In genomic region chr18:21073180-21073579, GRCh38 we compare ENCODE assay signal across 19 cellular contexts. TPM values are rescaled to one million over a fixed set of nuclear protein-coding genes. Genes with fewer than 3 reads are reported as not detected.
A peak's percentile ranks its signal among the peaks of the same experiment; 100 is the strongest.
DNase-seq lines count a peak whose midpoint lies in the region; ATAC-seq and TF ChIP-seq lines count a peak whose summit lies in the region.
"Had no signal": no experiment of that assay in that cellular context is flagged by ENCODE, and none has a peak within 500 bp of the region (broad histone marks: within the 10 kb centered on the region; RNA-seq: fewer than 3 reads in every experiment).

No MANE protein-coding gene starts in this region.

- TF ChIP-seq POLR2A in body of pancreas (IDR thresholded peaks at IDR 0.05) = no peak

- H3K27ac Mint-ChIP-seq in activated naive CD4-positive, alpha-beta T cell treated with anti-CD3 and anti-CD28 coated beads, Interleukin-2, amount 50 U/mL, for 24 hours = peak overlapping the region; percentile 19
- H3K27ac Mint-ChIP-seq in memory B cell (peak overlapping the region; percentile 8), progenitor cell of endocrine pancreas (peak overlapping the region; percentile 2)
- H3K27ac Mint-ChIP-seq: HFFc6 had no signal

- intact Hi-C loops in body of pancreas (cut with DNase I) = no loop called here

- H3K4me3 ChIP-seq in body of pancreas = no peak overlapping the region

- peaks cover 77% of the 10 kb centered on the region for H3K4me1 Mint-ChIP-seq in activated naive CD4-positive, alpha-beta T cell treated with anti-CD3 and anti-CD28 coated beads, Interleukin-2, amount 50 U/mL, for 24 hours
- H3K4me1 Mint-ChIP-seq in memory B cell (peaks cover 35% of the 10 kb centered on the region), progenitor cell of endocrine pancreas (ENCODE audit: low read depth) (peaks cover 18% of the 10 kb centered on the region)

- no peaks in the 10 kb centered on the region for H3K27me3 Mint-ChIP-seq in activated naive CD4-positive, alpha-beta T cell treated with anti-CD3 and anti-CD28 coated beads, Interleukin-2, amount 50 U/mL, for 24 hours
- H3K27me3 Mint-ChIP-seq in memory B cell (no peaks in the 10 kb centered on the region), progenitor cell of endocrine pancreas (no peaks in the 10 kb centered on the region)

- no peak for DNase-seq in activated naive CD4-positive, alpha-beta T cell treated with Interleukin-2 at 50 U/mL for 16 hours
- DNase-seq in memory B cell (ENCODE audit: low spot score in 2 of 2) (no peak), progenitor cell of endocrine pancreas (ENCODE audit: low spot score, unreplicated experiment) (no peak), body of pancreas (no peak)
- DNase-seq: DMS79, HFFc6, KG1, NCI-H1048, NCI-H1436, NCI-H2029, NCI-H2171, NCI-H526, PC-3, SIG-M5 had no signal

- TF ChIP-seq CTCF in VCaP (conservative IDR thresholded peaks at IDR 0.05) (no peak), progenitor cell of endocrine pancreas (IDR thresholded peaks at IDR 0.05; ENCODE audit: unreplicated experiment) (no peak), body of pancreas (IDR thresholded peaks at IDR 0.05) (no peak)

- peaks cover 2% of the 10 kb centered on the region for H3K36me3 Mint-ChIP-seq in activated naive CD4-positive, alpha-beta T cell treated with anti-CD3 and anti-CD28 coated beads, Interleukin-2, amount 50 U/mL, for 24 hours
- peaks cover 4% of the 10 kb centered on the region for H3K36me3 Mint-ChIP-seq in memory B cell
- peaks cover 3% of the 10 kb centered on the region for H3K36me3 Mint-ChIP-seq in progenitor cell of endocrine pancreas (ENCODE audit: insufficient read depth)

- no peaks in the 10 kb centered on the region for H3K9me3 ChIP-seq in body of pancreas

- H3K4me3 Mint-ChIP-seq in activated naive CD4-positive, alpha-beta T cell treated with anti-CD3 and anti-CD28 coated beads, Interleukin-2, amount 50 U/mL, for 24 hours = no peak overlapping the region
- H3K4me3 Mint-ChIP-seq in memory B cell (no peak overlapping the region), progenitor cell of endocrine pancreas (ENCODE audit: low read depth) (no peak overlapping the region)
- H3K4me3 Mint-ChIP-seq: HFFc6 had no signal

- H3K27ac ChIP-seq in VCaP (peak overlapping the region; percentile 84), body of pancreas (no peak overlapping the region)
- H3K27ac ChIP-seq: RWPE1 had no signal

- ATAC-seq in memory B cell (ENCODE audit: low read depth) (no peak), GM18858 (IDR thresholded peaks at IDR 0.05; ENCODE audit: unreplicated experiment) (no peak), HG03025 (IDR thresholded peaks at IDR 0.05; ENCODE audit: low FRiP score, unreplicated experiment) (no peak), body of pancreas (no peak)
- ATAC-seq: PC-3 had no signal

- no peaks in the 10 kb centered on the region for H3K36me3 ChIP-seq in body of pancreas (replicated peaks in 1 of 2; ENCODE audit: insufficient read depth in 1 of 2, low read depth in 2 of 2)

- no peaks in the 10 kb centered on the region for H3K27me3 ChIP-seq in body of pancreas

- H3K4me1 ChIP-seq in body of pancreas = peaks cover 34% of the 10 kb centered on the region

- no peaks in the 10 kb centered on the region for H3K9me3 Mint-ChIP-seq in activated naive CD4-positive, alpha-beta T cell treated with anti-CD3 and anti-CD28 coated beads, Interleukin-2, amount 50 U/mL, for 24 hours
- H3K9me3 Mint-ChIP-seq in memory B cell (no peaks in the 10 kb centered on the region), progenitor cell of endocrine pancreas (ENCODE audit: low read depth) (peaks cover 3% of the 10 kb centered on the region)
- H3K9me3 Mint-ChIP-seq: HFFc6 had no signal

RNA-seq across cellular contexts. Expression of gene ROCK1, which starts 38.4 kb away (rescaled TPM):
- 59.4 and 62.0 TPM in 2 replicates for total RNA-seq in progenitor cell of endocrine pancreas
- total RNA-seq in body of pancreas = 10 to 100 TPM; 27.7 to 43.1 TPM
